Comparison of ENCODE assay signal across 28 cellular contexts in the genomic region with DNA sequence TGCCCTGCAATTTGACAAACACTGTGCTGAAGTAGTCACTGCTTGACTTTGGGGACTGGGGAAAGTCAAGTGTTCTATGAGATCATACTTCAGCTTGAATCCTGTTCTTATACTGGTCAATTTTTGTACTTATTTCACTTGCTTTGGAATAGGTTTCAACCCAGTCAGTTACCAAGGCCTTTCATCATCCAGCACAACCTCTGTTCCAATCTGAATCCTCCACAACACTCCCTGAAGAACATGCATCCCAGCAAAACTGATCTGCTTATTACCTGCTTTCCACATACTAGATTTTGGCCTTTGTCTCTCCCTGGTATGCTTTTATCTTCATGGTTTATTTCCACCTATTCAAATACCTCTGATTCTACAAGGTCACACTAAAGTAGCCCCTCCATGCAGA.
"Had no signal": no experiment of that assay in that cellular context is flagged by ENCODE, and none has a peak within 500 bp of the region (broad histone marks: within the 10 kb centered on the region; RNA-seq: fewer than 3 reads in every experiment).

No MANE protein-coding gene starts in this region.

- ATAC-seq: activated naive CD8-positive, alpha-beta T cell treated with anti-CD3 and anti-CD28 coated beads, Interleukin-2, amount 50 U/mL, for 24 hours; effector memory CD8-positive, alpha-beta T cell; gastrocnemius medialis; left colon; naive thymus-derived CD4-positive, alpha-beta T cell; psoas muscle; stimulated activated effector memory CD8-positive, alpha-beta T cell treated with anti-CD3 and anti-CD28 coated beads, Interleukin-12 subunit alpha, Interleukin-12 subunit beta, amount 100 ng/mL, for 72 hours had no signal

- H3K27me3 Mint-ChIP-seq: activated CD4-positive, alpha-beta memory T cell treated with anti-CD3 and anti-CD28 coated beads, Interleukin-2, amount 10 ng/mL, durations not matched to agents 7 days and 5 days; activated CD4-positive, alpha-beta T cell treated with anti-CD3 and anti-CD28 coated beads, Interleukin-2, amount 10 ng/mL, durations not matched to agents 24 days and 14 days; activated naive CD4-positive, alpha-beta T cell treated with anti-CD3 and anti-CD28 coated beads, Interleukin-2, amount 50 U/mL, for 24 hours; activated naive CD8-positive, alpha-beta T cell treated with anti-CD3 and anti-CD28 coated beads, Interleukin-2, amount 50 U/mL, for 24 hours; effector memory CD8-positive, alpha-beta T cell; naive thymus-derived CD4-positive, alpha-beta T cell; stimulated activated naive CD8-positive, alpha-beta T cell treated with anti-CD3 and anti-CD28 coated beads, Interleukin-15, Interleukin-2, amounts not matched to agents 100 ng/mL and 50 ng/mL, for 24 hours; type B pancreatic cell had no signal

- H3K4me1 Mint-ChIP-seq: activated CD4-positive, alpha-beta memory T cell treated with anti-CD3 and anti-CD28 coated beads, Interleukin-2, amount 10 ng/mL, durations not matched to agents 7 days and 5 days; activated CD4-positive, alpha-beta T cell treated with anti-CD3 and anti-CD28 coated beads, Interleukin-2, amount 10 ng/mL, durations not matched to agents 24 days and 14 days; activated naive CD4-positive, alpha-beta T cell treated with anti-CD3 and anti-CD28 coated beads, Interleukin-2, amount 50 U/mL, for 24 hours; naive thymus-derived CD4-positive, alpha-beta T cell had no signal

- H3K9me3 Mint-ChIP-seq: activated CD4-positive, alpha-beta memory T cell treated with anti-CD3 and anti-CD28 coated beads, Interleukin-2, amount 10 ng/mL, durations not matched to agents 7 days and 5 days; activated CD4-positive, alpha-beta T cell treated with anti-CD3 and anti-CD28 coated beads, Interleukin-2, amount 10 ng/mL, durations not matched to agents 24 days and 14 days; activated naive CD4-positive, alpha-beta T cell treated with anti-CD3 and anti-CD28 coated beads, Interleukin-2, amount 50 U/mL, for 24 hours; activated naive CD8-positive, alpha-beta T cell treated with anti-CD3 and anti-CD28 coated beads, Interleukin-2, amount 50 U/mL, for 24 hours; activated T-helper 2 cell treated with anti-CD3 and anti-CD28 coated beads, Interferon-gamma antibody, Interleukin-2, Interleukin-4, amounts not matched to agents 10 μg/mL and 5 μg/mL and 100 μg/mL, durations not matched to agents 14 hours and 24 hours and 36 hours; effector memory CD8-positive, alpha-beta T cell; naive thymus-derived CD4-positive, alpha-beta T cell; stimulated activated effector memory CD8-positive, alpha-beta T cell treated with anti-CD3 and anti-CD28 coated beads, Interleukin-12 subunit alpha, Interleukin-12 subunit beta, amount 100 ng/mL, for 72 hours; stimulated activated naive CD8-positive, alpha-beta T cell treated with anti-CD3 and anti-CD28 coated beads, Interleukin-15, Interleukin-2, amounts not matched to agents 100 ng/mL and 50 ng/mL, for 24 hours; type B pancreatic cell had no signal

- H3K4me3 Mint-ChIP-seq: activated CD4-positive, alpha-beta memory T cell treated with anti-CD3 and anti-CD28 coated beads, Interleukin-2, amount 10 ng/mL, durations not matched to agents 7 days and 5 days; activated CD4-positive, alpha-beta T cell treated with anti-CD3 and anti-CD28 coated beads, Interleukin-2, amount 10 ng/mL, durations not matched to agents 24 days and 14 days; activated naive CD4-positive, alpha-beta T cell treated with anti-CD3 and anti-CD28 coated beads, Interleukin-2, amount 50 U/mL, for 24 hours; activated naive CD8-positive, alpha-beta T cell treated with anti-CD3 and anti-CD28 coated beads, Interleukin-2, amount 50 U/mL, for 24 hours; effector memory CD8-positive, alpha-beta T cell; naive thymus-derived CD4-positive, alpha-beta T cell; neural crest cell; stimulated activated effector memory CD8-positive, alpha-beta T cell treated with anti-CD3 and anti-CD28 coated beads, Interleukin-12 subunit alpha, Interleukin-12 subunit beta, amount 100 ng/mL, for 72 hours; stimulated activated naive CD8-positive, alpha-beta T cell treated with anti-CD3 and anti-CD28 coated beads, Interleukin-15, Interleukin-2, amounts not matched to agents 100 ng/mL and 50 ng/mL, for 24 hours; type B pancreatic cell had no signal

- H3K4me3 ChIP-seq: coronary artery, gastrocnemius medialis, hepatocyte, psoas muscle, sigmoid colon, thoracic aorta, vagina had no signal

- DNase-seq: activated CD4-positive, alpha-beta memory T cell treated with anti-CD3 and anti-CD28 coated beads, Interleukin-2, amount 10 ng/mL, durations not matched to agents 7 days and 5 days; activated CD4-positive, alpha-beta T cell treated with anti-CD3 and anti-CD28 coated beads, Interleukin-2, amount 10 ng/mL, durations not matched to agents 24 days and 14 days; activated CD4-positive, CD25-positive, alpha-beta regulatory T cell treated with anti-CD3 and anti-CD28 coated beads, Interleukin-2, amount 50 U/mL, for 72 hours; activated naive CD8-positive, alpha-beta T cell treated with anti-CD3 and anti-CD28 coated beads, Interleukin-2, amount 50 U/mL, for 24 hours; activated T-cell treated with anti-CD3 and anti-CD28 coated beads, Interleukin-2, amount 50 U/mL, for 48 hours; anterior cingulate cortex; effector memory CD8-positive, alpha-beta T cell; gastrocnemius medialis; kidney; left colon; midbrain; naive thymus-derived CD4-positive, alpha-beta T cell; occipital lobe; psoas muscle; sigmoid colon; small intestine; stimulated activated CD4-positive, alpha-beta T cell treated with anti-CD3 and anti-CD28 coated beads, Interleukin-4, amount 100 ng/mL, for 24 hours; T-helper 2 cell had no signal

- H3K27ac Mint-ChIP-seq: activated CD4-positive, alpha-beta memory T cell treated with anti-CD3 and anti-CD28 coated beads, Interleukin-2, amount 10 ng/mL, durations not matched to agents 7 days and 5 days; activated CD4-positive, alpha-beta T cell treated with anti-CD3 and anti-CD28 coated beads, Interleukin-2, amount 10 ng/mL, durations not matched to agents 24 days and 14 days; activated naive CD4-positive, alpha-beta T cell treated with anti-CD3 and anti-CD28 coated beads, Interleukin-2, amount 50 U/mL, for 24 hours; activated naive CD8-positive, alpha-beta T cell treated with anti-CD3 and anti-CD28 coated beads, Interleukin-2, amount 50 U/mL, for 24 hours; activated T-helper 2 cell treated with anti-CD3 and anti-CD28 coated beads, Interferon-gamma antibody, Interleukin-2, Interleukin-4, amounts not matched to agents 10 μg/mL and 5 μg/mL and 100 μg/mL, durations not matched to agents 14 hours and 24 hours and 36 hours; naive thymus-derived CD4-positive, alpha-beta T cell; stimulated activated effector memory CD8-positive, alpha-beta T cell treated with anti-CD3 and anti-CD28 coated beads, Interleukin-12 subunit alpha, Interleukin-12 subunit beta, amount 100 ng/mL, for 72 hours; stimulated activated naive CD8-positive, alpha-beta T cell treated with anti-CD3 and anti-CD28 coated beads, Interleukin-15, Interleukin-2, amounts not matched to agents 100 ng/mL and 50 ng/mL, for 24 hours; type B pancreatic cell had no signal
